ENCODE assay signal across 1 cellular context in the genomic region with DNA sequence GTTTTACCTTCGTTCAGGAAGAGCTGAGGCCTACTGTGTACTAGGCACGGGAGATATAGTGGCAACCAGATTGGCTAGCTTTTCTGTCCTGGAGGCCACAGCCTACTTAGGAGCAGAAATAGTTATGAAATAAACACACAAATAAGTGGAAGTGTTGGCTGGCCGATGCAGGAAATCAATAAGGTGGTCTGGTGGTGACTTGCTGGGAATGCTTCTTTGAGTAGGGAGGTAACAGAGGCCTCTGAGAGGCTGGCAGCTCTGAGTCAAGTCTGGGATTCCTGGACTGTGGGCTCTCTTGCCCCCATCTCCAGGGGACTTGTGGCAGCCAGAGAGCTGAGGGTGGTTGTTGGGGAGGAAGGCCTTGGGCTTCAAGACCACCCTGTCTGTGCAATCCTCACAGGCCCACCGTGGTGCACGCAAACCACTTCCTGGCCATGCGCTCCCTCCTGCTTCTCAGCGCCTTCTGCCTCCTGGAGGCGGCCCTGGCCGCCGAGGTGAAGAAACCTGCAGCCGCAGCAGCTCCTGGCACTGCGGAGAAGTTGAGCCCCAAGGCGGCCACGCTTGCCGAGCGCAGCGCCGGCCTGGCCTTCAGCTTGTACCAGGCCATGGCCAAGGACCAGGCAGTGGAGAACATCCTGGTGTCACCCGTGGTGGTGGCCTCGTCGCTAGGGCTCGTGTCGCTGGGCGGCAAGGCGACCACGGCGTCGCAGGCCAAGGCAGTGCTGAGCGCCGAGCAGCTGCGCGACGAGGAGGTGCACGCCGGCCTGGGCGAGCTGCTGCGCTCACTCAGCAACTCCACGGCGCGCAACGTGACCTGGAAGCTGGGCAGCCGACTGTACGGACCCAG.
TF ChIP-seq lines count a peak whose summit lies in the region.

No MANE protein-coding gene starts in this region.

TF ChIP-seq in HepG2, 621 proteins besides CTCF, POLR2A, EP300 and RAD21 (continues in another document):
- TF ChIP-seq CENPT (CRISPR knock-in tag; IDR thresholded peaks at IDR 0.05; ENCODE audit: low read depth): 0 out of 2 replicates have a peak, but pooled peaks have one; percentile 30
- TF ChIP-seq CCAR2 (optimal IDR thresholded peaks at IDR 0.05; ENCODE audit: low read depth, low read length): no peak
- TF ChIP-seq ZNF614 (CRISPR knock-in tag; IDR thresholded peaks at IDR 0.05; ENCODE audit: borderline replicate concordance): 0 out of 2 replicates have a peak, but pooled peaks have one; percentile 1
- TF ChIP-seq, protein P1, sequence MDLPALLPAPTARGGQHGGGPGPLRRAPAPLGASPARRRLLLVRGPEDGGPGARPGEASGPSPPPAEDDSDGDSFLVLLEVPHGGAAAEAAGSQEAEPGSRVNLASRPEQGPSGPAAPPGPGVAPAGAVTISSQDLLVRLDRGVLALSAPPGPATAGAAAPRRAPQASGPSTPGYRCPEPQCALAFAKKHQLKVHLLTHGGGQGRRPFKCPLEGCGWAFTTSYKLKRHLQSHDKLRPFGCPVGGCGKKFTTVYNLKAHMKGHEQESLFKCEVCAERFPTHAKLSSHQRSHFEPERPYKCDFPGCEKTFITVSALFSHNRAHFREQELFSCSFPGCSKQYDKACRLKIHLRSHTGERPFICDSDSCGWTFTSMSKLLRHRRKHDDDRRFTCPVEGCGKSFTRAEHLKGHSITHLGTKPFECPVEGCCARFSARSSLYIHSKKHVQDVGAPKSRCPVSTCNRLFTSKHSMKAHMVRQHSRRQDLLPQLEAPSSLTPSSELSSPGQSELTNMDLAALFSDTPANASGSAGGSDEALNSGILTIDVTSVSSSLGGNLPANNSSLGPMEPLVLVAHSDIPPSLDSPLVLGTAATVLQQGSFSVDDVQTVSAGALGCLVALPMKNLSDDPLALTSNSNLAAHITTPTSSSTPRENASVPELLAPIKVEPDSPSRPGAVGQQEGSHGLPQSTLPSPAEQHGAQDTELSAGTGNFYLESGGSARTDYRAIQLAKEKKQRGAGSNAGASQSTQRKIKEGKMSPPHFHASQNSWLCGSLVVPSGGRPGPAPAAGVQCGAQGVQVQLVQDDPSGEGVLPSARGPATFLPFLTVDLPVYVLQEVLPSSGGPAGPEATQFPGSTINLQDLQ (CRISPR knock-in tag; IDR thresholded peaks at IDR 0.05): no peak
- TF ChIP-seq ZFX (CRISPR knock-in tag; IDR thresholded peaks at IDR 0.05; ENCODE audit: low read depth): no peak
- TF ChIP-seq HDAC1 (CRISPR knock-in tag; IDR thresholded peaks at IDR 0.05): no peak
- peak; percentile 57; the same call in 1 of the 2 replicates for TF ChIP-seq ZBTB38 (CRISPR knock-in tag; IDR thresholded peaks at IDR 0.05)
- TF ChIP-seq NPAS2 (CRISPR knock-in tag; IDR thresholded peaks at IDR 0.05; ENCODE audit: borderline replicate concordance): no peak
- no peak for TF ChIP-seq MLLT10 (CRISPR knock-in tag; IDR thresholded peaks at IDR 0.05)
- no peak for TF ChIP-seq ZNF619 (CRISPR knock-in tag; IDR thresholded peaks at IDR 0.05)
- TF ChIP-seq ZBTB20 (CRISPR knock-in tag; IDR thresholded peaks at IDR 0.05; ENCODE audit: borderline replicate concordance, low read depth): no peak
- TF ChIP-seq ZEB1 (IDR thresholded peaks at IDR 0.05; ENCODE audit: insufficient replicate concordance, low read depth): no peak
- no peak for TF ChIP-seq CREM (IDR thresholded peaks at IDR 0.05)
- TF ChIP-seq CREM (CRISPR knock-in tag; IDR thresholded peaks at IDR 0.05): no peak
- TF ChIP-seq, protein P2, sequence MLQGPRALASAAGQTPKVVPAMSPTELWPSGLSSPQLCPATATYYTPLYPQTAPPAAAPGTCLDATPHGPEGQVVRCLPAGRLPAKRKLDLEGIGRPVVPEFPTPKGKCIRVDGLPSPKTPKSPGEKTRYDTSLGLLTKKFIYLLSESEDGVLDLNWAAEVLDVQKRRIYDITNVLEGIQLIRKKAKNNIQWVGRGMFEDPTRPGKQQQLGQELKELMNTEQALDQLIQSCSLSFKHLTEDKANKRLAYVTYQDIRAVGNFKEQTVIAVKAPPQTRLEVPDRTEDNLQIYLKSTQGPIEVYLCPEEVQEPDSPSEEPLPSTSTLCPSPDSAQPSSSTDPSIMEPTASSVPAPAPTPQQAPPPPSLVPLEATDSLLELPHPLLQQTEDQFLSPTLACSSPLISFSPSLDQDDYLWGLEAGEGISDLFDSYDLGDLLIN (CRISPR knock-in tag; IDR thresholded peaks at IDR 0.05; ENCODE audit: borderline replicate concordance): no peak
- no peak for TF ChIP-seq ARNTL (CRISPR knock-in tag; IDR thresholded peaks at IDR 0.05)
- TF ChIP-seq ZNF253 (CRISPR knock-in tag; IDR thresholded peaks at IDR 0.05; ENCODE audit: borderline replicate concordance): 0 out of 2 replicates have a peak, but pooled peaks have one; percentile 36
- no peak for TF ChIP-seq MIXL1 (CRISPR knock-in tag; IDR thresholded peaks at IDR 0.05)
- TF ChIP-seq NR2F2 (IDR thresholded peaks at IDR 0.05; ENCODE audit: borderline replicate concordance, low read depth): no peak
- TF ChIP-seq, protein P3, sequence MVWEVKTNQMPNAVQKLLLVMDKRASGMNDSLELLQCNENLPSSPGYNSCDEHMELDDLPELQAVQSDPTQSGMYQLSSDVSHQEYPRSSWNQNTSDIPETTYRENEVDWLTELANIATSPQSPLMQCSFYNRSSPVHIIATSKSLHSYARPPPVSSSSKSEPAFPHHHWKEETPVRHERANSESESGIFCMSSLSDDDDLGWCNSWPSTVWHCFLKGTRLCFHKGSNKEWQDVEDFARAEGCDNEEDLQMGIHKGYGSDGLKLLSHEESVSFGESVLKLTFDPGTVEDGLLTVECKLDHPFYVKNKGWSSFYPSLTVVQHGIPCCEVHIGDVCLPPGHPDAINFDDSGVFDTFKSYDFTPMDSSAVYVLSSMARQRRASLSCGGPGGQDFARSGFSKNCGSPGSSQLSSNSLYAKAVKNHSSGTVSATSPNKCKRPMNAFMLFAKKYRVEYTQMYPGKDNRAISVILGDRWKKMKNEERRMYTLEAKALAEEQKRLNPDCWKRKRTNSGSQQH (CRISPR knock-in tag; IDR thresholded peaks at IDR 0.05; ENCODE audit: low read depth): no peak
- TF ChIP-seq, protein P4, sequence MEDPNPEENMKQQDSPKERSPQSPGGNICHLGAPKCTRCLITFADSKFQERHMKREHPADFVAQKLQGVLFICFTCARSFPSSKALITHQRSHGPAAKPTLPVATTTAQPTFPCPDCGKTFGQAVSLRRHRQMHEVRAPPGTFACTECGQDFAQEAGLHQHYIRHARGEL (CRISPR knock-in tag; IDR thresholded peaks at IDR 0.05): no peak
- no peak for TF ChIP-seq WIZ (CRISPR knock-in tag; IDR thresholded peaks at IDR 0.05)
- peak; percentile 75 for TF ChIP-seq AGO2 (optimal IDR thresholded peaks at IDR 0.05; ENCODE audit: low read depth, low read length)
- no peak for TF ChIP-seq HIVEP1 (CRISPR knock-in tag; IDR thresholded peaks at IDR 0.05)
- TF ChIP-seq ZNF841 (CRISPR knock-in tag; IDR thresholded peaks at IDR 0.05; ENCODE audit: borderline replicate concordance): no peak
- no peak for TF ChIP-seq ZNF24 (IDR thresholded peaks at IDR 0.05)
- TF ChIP-seq RBM39 (IDR thresholded peaks at IDR 0.05; ENCODE audit: low read depth, low read length, poor library complexity, severe bottlenecking): no peak
- peak; percentile 65 for TF ChIP-seq RBFOX2 (IDR thresholded peaks at IDR 0.05; ENCODE audit: low read depth, low read length)
- no peak for TF ChIP-seq CEBPB (IDR thresholded peaks at IDR 0.05; ENCODE audit: borderline replicate concordance, low read depth, low read length)
- 0 out of 2 replicates have a peak, but pooled peaks have one; percentile 18 for TF ChIP-seq ZC3H13 (CRISPR knock-in tag; IDR thresholded peaks at IDR 0.05)
- TF ChIP-seq POGZ (CRISPR knock-in tag; IDR thresholded peaks at IDR 0.05): no peak
- TF ChIP-seq POLR2G (IDR thresholded peaks at IDR 0.05; ENCODE audit: low read depth, low read length): no peak; the same call in 1 of the 2 replicates
- TF ChIP-seq MTA1 (CRISPR knock-in tag; IDR thresholded peaks at IDR 0.05; ENCODE audit: borderline replicate concordance): peak; percentile 28; the same call in 1 of the 2 replicates
- TF ChIP-seq AGO1 (IDR thresholded peaks at IDR 0.05; ENCODE audit: low read depth, low read length, poor library complexity, severe bottlenecking): peak; percentile 95
- TF ChIP-seq, protein P5, sequence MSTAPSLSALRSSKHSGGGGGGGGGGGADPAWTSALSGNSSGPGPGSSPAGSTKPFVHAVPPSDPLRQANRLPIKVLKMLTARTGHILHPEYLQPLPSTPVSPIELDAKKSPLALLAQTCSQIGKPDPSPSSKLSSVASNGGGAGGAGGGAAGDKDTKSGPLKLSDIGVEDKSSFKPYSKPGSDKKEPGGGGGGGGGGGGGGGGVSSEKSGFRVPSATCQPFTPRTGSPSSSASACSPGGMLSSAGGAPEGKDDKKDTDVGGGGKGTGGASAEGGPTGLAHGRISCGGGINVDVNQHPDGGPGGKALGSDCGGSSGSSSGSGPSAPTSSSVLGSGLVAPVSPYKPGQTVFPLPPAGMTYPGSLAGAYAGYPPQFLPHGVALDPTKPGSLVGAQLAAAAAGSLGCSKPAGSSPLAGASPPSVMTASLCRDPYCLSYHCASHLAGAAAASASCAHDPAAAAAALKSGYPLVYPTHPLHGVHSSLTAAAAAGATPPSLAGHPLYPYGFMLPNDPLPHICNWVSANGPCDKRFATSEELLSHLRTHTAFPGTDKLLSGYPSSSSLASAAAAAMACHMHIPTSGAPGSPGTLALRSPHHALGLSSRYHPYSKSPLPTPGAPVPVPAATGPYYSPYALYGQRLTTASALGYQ (CRISPR knock-in tag; IDR thresholded peaks at IDR 0.05): no peak
- TF ChIP-seq, protein P6, sequence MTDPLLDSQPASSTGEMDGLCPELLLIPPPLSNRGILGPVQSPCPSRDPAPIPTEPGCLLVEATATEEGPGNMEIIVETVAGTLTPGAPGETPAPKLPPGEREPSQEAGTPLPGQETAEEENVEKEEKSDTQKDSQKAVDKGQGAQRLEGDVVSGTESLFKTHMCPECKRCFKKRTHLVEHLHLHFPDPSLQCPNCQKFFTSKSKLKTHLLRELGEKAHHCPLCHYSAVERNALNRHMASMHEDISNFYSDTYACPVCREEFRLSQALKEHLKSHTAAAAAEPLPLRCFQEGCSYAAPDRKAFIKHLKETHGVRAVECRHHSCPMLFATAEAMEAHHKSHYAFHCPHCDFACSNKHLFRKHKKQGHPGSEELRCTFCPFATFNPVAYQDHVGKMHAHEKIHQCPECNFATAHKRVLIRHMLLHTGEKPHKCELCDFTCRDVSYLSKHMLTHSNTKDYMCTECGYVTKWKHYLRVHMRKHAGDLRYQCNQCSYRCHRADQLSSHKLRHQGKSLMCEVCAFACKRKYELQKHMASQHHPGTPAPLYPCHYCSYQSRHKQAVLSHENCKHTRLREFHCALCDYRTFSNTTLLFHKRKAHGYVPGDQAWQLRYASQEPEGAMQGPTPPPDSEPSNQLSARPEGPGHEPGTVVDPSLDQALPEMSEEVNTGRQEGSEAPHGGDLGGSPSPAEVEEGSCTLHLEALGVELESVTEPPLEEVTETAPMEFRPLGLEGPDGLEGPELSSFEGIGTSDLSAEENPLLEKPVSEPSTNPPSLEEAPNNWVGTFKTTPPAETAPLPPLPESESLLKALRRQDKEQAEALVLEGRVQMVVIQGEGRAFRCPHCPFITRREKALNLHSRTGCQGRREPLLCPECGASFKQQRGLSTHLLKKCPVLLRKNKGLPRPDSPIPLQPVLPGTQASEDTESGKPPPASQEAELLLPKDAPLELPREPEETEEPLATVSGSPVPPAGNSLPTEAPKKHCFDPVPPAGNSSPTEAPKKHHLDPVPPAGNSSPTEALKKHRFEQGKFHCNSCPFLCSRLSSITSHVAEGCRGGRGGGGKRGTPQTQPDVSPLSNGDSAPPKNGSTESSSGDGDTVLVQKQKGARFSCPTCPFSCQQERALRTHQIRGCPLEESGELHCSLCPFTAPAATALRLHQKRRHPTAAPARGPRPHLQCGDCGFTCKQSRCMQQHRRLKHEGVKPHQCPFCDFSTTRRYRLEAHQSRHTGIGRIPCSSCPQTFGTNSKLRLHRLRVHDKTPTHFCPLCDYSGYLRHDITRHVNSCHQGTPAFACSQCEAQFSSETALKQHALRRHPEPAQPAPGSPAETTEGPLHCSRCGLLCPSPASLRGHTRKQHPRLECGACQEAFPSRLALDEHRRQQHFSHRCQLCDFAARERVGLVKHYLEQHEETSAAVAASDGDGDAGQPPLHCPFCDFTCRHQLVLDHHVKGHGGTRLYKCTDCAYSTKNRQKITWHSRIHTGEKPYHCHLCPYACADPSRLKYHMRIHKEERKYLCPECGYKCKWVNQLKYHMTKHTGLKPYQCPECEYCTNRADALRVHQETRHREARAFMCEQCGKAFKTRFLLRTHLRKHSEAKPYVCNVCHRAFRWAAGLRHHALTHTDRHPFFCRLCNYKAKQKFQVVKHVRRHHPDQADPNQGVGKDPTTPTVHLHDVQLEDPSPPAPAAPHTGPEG (CRISPR knock-in tag; IDR thresholded peaks at IDR 0.05): no peak
- TF ChIP-seq, protein P7, sequence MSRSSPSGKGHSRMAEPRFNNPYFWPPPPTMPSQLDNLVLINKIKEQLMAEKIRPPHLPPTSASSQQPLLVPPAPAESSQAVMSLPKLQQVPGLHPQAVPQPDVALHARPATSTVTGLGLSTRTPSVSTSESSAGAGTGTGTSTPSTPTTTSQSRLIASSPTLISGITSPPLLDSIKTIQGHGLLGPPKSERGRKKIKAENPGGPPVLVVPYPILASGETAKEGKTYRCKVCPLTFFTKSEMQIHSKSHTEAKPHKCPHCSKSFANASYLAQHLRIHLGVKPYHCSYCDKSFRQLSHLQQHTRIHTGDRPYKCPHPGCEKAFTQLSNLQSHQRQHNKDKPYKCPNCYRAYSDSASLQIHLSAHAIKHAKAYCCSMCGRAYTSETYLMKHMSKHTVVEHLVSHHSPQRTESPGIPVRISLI (CRISPR knock-in tag; IDR thresholded peaks at IDR 0.05; ENCODE audit: borderline replicate concordance): no peak
- 0 out of 2 replicates have a peak, but pooled peaks have one; percentile 18 for TF ChIP-seq ZNF333 (CRISPR knock-in tag; IDR thresholded peaks at IDR 0.05; ENCODE audit: borderline replicate concordance)
- no peak for TF ChIP-seq ATF7-NPFF (CRISPR knock-in tag; IDR thresholded peaks at IDR 0.05; ENCODE audit: low read depth)
- TF ChIP-seq ZNF776 (CRISPR knock-in tag; IDR thresholded peaks at IDR 0.05): no peak
- TF ChIP-seq, protein P8, sequence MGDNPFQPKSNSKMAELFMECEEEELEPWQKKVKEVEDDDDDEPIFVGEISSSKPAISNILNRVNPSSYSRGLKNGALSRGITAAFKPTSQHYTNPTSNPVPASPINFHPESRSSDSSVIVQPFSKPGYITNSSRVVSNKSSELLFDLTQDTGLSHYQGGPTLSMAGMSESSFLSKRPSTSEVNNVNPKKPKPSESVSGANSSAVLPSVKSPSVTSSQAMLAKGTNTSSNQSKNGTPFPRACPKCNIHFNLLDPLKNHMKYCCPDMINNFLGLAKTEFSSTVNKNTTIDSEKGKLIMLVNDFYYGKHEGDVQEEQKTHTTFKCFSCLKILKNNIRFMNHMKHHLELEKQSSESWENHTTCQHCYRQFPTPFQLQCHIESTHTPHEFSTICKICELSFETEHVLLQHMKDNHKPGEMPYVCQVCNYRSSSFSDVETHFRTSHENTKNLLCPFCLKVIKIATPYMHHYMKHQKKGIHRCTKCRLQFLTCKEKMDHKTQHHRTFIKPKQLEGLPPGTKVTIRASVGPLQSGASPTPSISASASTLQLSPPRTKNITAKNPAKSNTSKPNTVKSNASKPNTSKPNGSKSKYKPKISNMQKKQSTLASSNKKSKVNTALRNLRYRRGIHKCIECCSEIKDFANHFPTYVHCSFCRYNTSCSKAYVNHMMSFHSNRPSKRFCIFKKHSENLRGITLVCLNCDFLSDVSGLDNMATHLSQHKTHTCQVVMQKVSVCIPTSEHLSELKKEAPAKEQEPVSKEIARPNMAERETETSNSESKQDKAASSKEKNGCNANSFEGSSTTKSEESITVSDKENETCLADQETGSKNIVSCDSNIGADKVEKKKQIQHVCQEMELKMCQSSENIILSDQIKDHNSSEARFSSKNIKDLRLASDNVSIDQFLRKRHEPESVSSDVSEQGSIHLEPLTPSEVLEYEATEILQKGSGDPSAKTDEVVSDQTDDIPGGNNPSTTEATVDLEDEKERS (CRISPR knock-in tag; IDR thresholded peaks at IDR 0.05): no peak
